Comparison of ENCODE assay signal across 9 cellular contexts in genomic region chr17:41865596-41865893, GRCh38. TPM values are rescaled to one million over a fixed set of nuclear protein-coding genes. Genes with fewer than 3 reads are reported as not detected.
A peak's percentile ranks its signal among the peaks of the same experiment; 100 is the strongest.
DNase-seq lines count a peak whose midpoint lies in the region; ATAC-seq and TF ChIP-seq lines count a peak whose summit lies in the region.
"Had no signal": no experiment of that assay in that cellular context is flagged by ENCODE, and none has a peak within 500 bp of the region (broad histone marks: within the 10 kb centered on the region; RNA-seq: fewer than 3 reads in every experiment).

No MANE protein-coding gene starts in this region.

- H3K27me3 ChIP-seq in A673 (replicated peaks; ENCODE audit: insufficient read depth, low read depth, low read length, poor library complexity): no peaks in the 10 kb centered on the region

- CTCF ChIA-PET in A673 (lab: Charles Lee): no interaction called here

- POLR2A ChIA-PET in A673 (lab: Charles Lee; ENCODE audit: low non-redundant PET): no interaction called here

- H3K36me3 Mint-ChIP-seq in HFFc6 (ENCODE audit: low read depth): peaks cover 21% of the 10 kb centered on the region

- H3K4me1 Mint-ChIP-seq in HFFc6 (ENCODE audit: low read depth): peaks cover 16% of the 10 kb centered on the region

- H3K9me3 ChIP-seq in A673 (ENCODE audit: low read depth, low read length, poor library complexity, severe bottlenecking): no peaks in the 10 kb centered on the region
- H3K9me3 ChIP-seq in mesodermal cell (ENCODE audit: control insufficient read depth, low read length): no peaks in the 10 kb centered on the region

- H3K27me3 Mint-ChIP-seq in HFFc6 (ENCODE audit: insufficient read depth): no peaks in the 10 kb centered on the region; the same call in none of the 2 replicates

- no peak overlapping the region; the same call in 1 of the 2 replicates for H3K4me3 Mint-ChIP-seq in HFFc6

- ATAC-seq in GM18858 (IDR thresholded peaks at IDR 0.05; ENCODE audit: unreplicated experiment) (no peak), HG03565 (IDR thresholded peaks at IDR 0.05; ENCODE audit: unreplicated experiment) (no peak)

- no peak for DNase-seq in A673 (ENCODE audit: low spot score)
- DNase-seq in HFFc6: no peak
- DNase-seq in brain pericyte (ENCODE audit: low read depth, low spot score): peak; percentile 27
- no peak for DNase-seq in pons (ENCODE audit: low spot score)
- no peak for DNase-seq in NCI-H2227 treated with DMSO at 0.1 percent for 48 hours (lab: John Stamatoyannopoulos, UW)

- H3K36me3 ChIP-seq in A673 (ENCODE audit: insufficient read depth, low read length, poor library complexity, severe bottlenecking) (peaks cover 24% of the 10 kb centered on the region), mesodermal cell (ENCODE audit: control insufficient read depth, insufficient read depth, low read length) (peaks cover 39% of the 10 kb centered on the region)

- H3K4me3 ChIP-seq in A673 (ENCODE audit: low read depth, low read length, poor library complexity, severe bottlenecking) (peak overlapping the region; percentile 80), mesodermal cell (ENCODE audit: extremely low read depth, insufficient read depth, low read length, poor library complexity, severe bottlenecking) (peak overlapping the region; percentile 90)

- H3K27ac ChIP-seq in A673 (ENCODE audit: low read depth, low read length, poor library complexity, severe bottlenecking): no peak overlapping the region
- peak overlapping the region; percentile 88 for H3K27ac ChIP-seq in mesodermal cell (ENCODE audit: low read depth, low read length, severe bottlenecking)

- TF ChIP-seq CTCF in A673 (conservative IDR thresholded peaks at IDR 0.05; ENCODE audit: low read depth, low read length): no peak
- TF ChIP-seq CTCF in HFFc6 (IDR thresholded peaks at IDR 0.05): no peak

- 11 to 20% methylated on average over 9 of the region's 10 CpGs for WGBS in mesodermal cell (ENCODE audit: insufficient coverage in 2 of 2), 2 experiments

- BruUV-seq in A673 (replicated peaks; lab: Mats Ljungman, UMichigan): no TSS peak

- H3K27ac Mint-ChIP-seq in HFFc6: peak overlapping the region; percentile 78

- intact Hi-C loops in A673 (cut with micrococcal nuclease; ENCODE audit: unreplicated experiment): no loop called here

- H3K4me1 ChIP-seq in A673 (ENCODE audit: insufficient read depth, low read length, poor library complexity, severe bottlenecking) (no peaks in the 10 kb centered on the region), mesodermal cell (ENCODE audit: control insufficient read depth, insufficient read depth, low read length, poor library complexity, severe bottlenecking) (peaks cover 10% of the 10 kb centered on the region)

- H3K9me3 Mint-ChIP-seq in HFFc6: no peaks in the 10 kb centered on the region

RNA-seq across cellular contexts. Expression of gene KLHL11, which starts 0.3 kb away (rescaled TPM):
- 10.8 and 12.0 TPM in 2 replicates for total RNA-seq in A673 (2021)
- total RNA-seq in HFFc6 (2021; fragmentation: NEBNext Ultra II Directional; extraction: Animal tissue kit (Norgen Biotek cat#: 25700)): 10 to 100 TPM; 13.4 to 16.2 (median 15.7) TPM
- polyA plus RNA-seq in mesodermal cell (2013, experiment 1 of 2): 4.6 TPM
- polyA plus RNA-seq in mesodermal cell (2013, experiment 2 of 2): 4.8 TPM

RNA-seq across cellular contexts. Expression of gene KLHL10, which starts 27.9 kb away (rescaled TPM):
- not detected in 2 replicates for total RNA-seq in A673 (2021)
- not detected for total RNA-seq in HFFc6 (2021; fragmentation: NEBNext Ultra II Directional; extraction: Animal tissue kit (Norgen Biotek cat#: 25700))
- 0.41 TPM for polyA plus RNA-seq in mesodermal cell (2013, experiment 1 of 2)
- polyA plus RNA-seq in mesodermal cell (2013, experiment 2 of 2): not detected
- total RNA-seq: lung microvascular endothelial cell had no signal

RNA-seq across cellular contexts. Expression of gene NT5C3B, which starts 29.5 kb away (rescaled TPM):
- total RNA-seq in A673 (2021): 46.7 and 50.7 TPM in 2 replicates
- 10 to 100 TPM; 33.9 to 55.2 (median 37.3) TPM for total RNA-seq in HFFc6 (2021; fragmentation: NEBNext Ultra II Directional; extraction: Animal tissue kit (Norgen Biotek cat#: 25700))
- 72.1 TPM for polyA plus RNA-seq in mesodermal cell (2013, experiment 1 of 2)
- 61.6 TPM for polyA plus RNA-seq in mesodermal cell (2013, experiment 2 of 2)

RNA-seq across cellular contexts. Expression of gene FKBP10, which starts 52.7 kb away (rescaled TPM):
- 30.0 and 43.6 TPM in 2 replicates for total RNA-seq in A673 (2021)
- 100 to 1,000 TPM; 417 to 500 (median 442) TPM for total RNA-seq in HFFc6 (2021; fragmentation: NEBNext Ultra II Directional; extraction: Animal tissue kit (Norgen Biotek cat#: 25700))
- 380 TPM for polyA plus RNA-seq in mesodermal cell (2013, experiment 1 of 2)
- 318 TPM for polyA plus RNA-seq in mesodermal cell (2013, experiment 2 of 2)

RNA-seq across cellular contexts. Expression of gene ACLY, which starts 53.2 kb away (rescaled TPM):
- total RNA-seq in A673 (2021): 175 and 191 TPM in 2 replicates
- 100 to 1,000 TPM; 254 to 315 (median 279) TPM for total RNA-seq in HFFc6 (2021; fragmentation: NEBNext Ultra II Directional; extraction: Animal tissue kit (Norgen Biotek cat#: 25700))
- 278 TPM for polyA plus RNA-seq in mesodermal cell (2013, experiment 1 of 2)
- polyA plus RNA-seq in mesodermal cell (2013, experiment 2 of 2): 242 TPM
